ENCODE assay signal across 24 cellular contexts in genomic region chr3:126026761-126027160, GRCh38. TPM values are rescaled to one million over a fixed set of nuclear protein-coding genes. Genes with fewer than 3 reads are reported as not detected.
DNase-seq lines count a peak whose midpoint lies in the region; ATAC-seq and TF ChIP-seq lines count a peak whose summit lies in the region.
"Had no signal": no experiment of that assay in that cellular context is flagged by ENCODE, and none has a peak within 500 bp of the region (broad histone marks: within the 10 kb centered on the region; RNA-seq: fewer than 3 reads in every experiment).

No MANE protein-coding gene starts in this region.

- peak overlapping the region; percentile 89 for H3K27ac Mint-ChIP-seq in neural progenitor cell
- H3K27ac Mint-ChIP-seq: activated naive CD8-positive, alpha-beta T cell treated with anti-CD3 and anti-CD28 coated beads, Interleukin-2, amount 50 U/mL, for 24 hours; CD14-positive monocyte; endodermal cell had no signal

- H3K4me3 ChIP-seq in left ventricle myocardium inferior (no peak overlapping the region), neural progenitor cell (no peak overlapping the region)
- H3K4me3 ChIP-seq: esophagus squamous epithelium, lower lobe of right lung, Peyer's patch, skin epidermis had no signal

- H3K36me3 ChIP-seq in left ventricle myocardium inferior (peaks cover 58% of the 10 kb centered on the region), neural progenitor cell (no peaks in the 10 kb centered on the region)

- H3K79me2 ChIP-seq in neural progenitor cell (ENCODE audit: low read depth): no peaks in the 10 kb centered on the region

- H3K4me1 ChIP-seq in left ventricle myocardium inferior: no peaks in the 10 kb centered on the region
- no peaks in the 10 kb centered on the region for H3K4me1 ChIP-seq in neural progenitor cell
- H3K4me1 ChIP-seq: esophagus squamous epithelium, lower lobe of right lung, Peyer's patch had no signal

- no peaks in the 10 kb centered on the region for H4K20me1 ChIP-seq in neural progenitor cell (ENCODE audit: low read depth)

- no peak overlapping the region for H2AFZ ChIP-seq in neural progenitor cell (replicated peaks)

- peaks cover 18% of the 10 kb centered on the region for H3K9me3 Mint-ChIP-seq in neural progenitor cell

- no peaks in the 10 kb centered on the region for H3K27me3 ChIP-seq in left ventricle myocardium inferior (ENCODE audit: low read depth)
- H3K27me3 ChIP-seq in neural progenitor cell: no peaks in the 10 kb centered on the region
- H3K27me3 ChIP-seq: esophagus squamous epithelium, Peyer's patch had no signal

- no peak overlapping the region for H3K4me2 ChIP-seq in neural progenitor cell

- H3K27me3 Mint-ChIP-seq in neural progenitor cell (ENCODE audit: insufficient read depth, low read depth): no peaks in the 10 kb centered on the region
- H3K27me3 Mint-ChIP-seq: activated naive CD8-positive, alpha-beta T cell treated with anti-CD3 and anti-CD28 coated beads, Interleukin-2, amount 50 U/mL, for 24 hours had no signal

- ATAC-seq in Right ventricle myocardium superior (ENCODE audit: poor library complexity) (peak; percentile 75), GM21423 (IDR thresholded peaks at IDR 0.05; ENCODE audit: unreplicated experiment) (no peak)
- ATAC-seq: activated naive CD8-positive, alpha-beta T cell treated with anti-CD3 and anti-CD28 coated beads, Interleukin-2, amount 50 U/mL, for 24 hours had no signal

- H3K27ac ChIP-seq in left ventricle myocardium inferior (replicated peaks): no peak overlapping the region
- H3K27ac ChIP-seq in neural progenitor cell: no peak overlapping the region
- H3K27ac ChIP-seq: esophagus squamous epithelium, lower lobe of right lung had no signal

- H3F3A ChIP-seq in neural progenitor cell (ENCODE audit: low read depth): no peaks in the 10 kb centered on the region

- DNase-seq in Right ventricle myocardium superior (no peak), left ventricle myocardium inferior (no peak), cerebellar cortex (ENCODE audit: low spot score) (peak; percentile 38), neural progenitor cell (ENCODE audit: low spot score) (no peak), NCI-H1436 treated with DMSO at 0.1 percent for 48 hours (lab: John Stamatoyannopoulos, UW) (no peak), AML-193 (lab: John Stamatoyannopoulos, UW) (no peak)
- DNase-seq: activated CD4-positive, alpha-beta T cell treated with anti-CD3 and anti-CD28 coated beads, Interleukin-2, amount 50 U/mL, for 1 hour; activated effector memory CD4-positive, alpha-beta T cell treated with anti-CD3 and anti-CD28 coated beads, Interleukin-2, amount 50 U/mL, for 16 hours; activated naive CD8-positive, alpha-beta T cell treated with anti-CD3 and anti-CD28 coated beads, Interleukin-2, amount 50 U/mL, for 24 hours; endodermal cell; esophagus squamous epithelium; H7; KG1; lower lobe of right lung; NCI-H146; NCI-H524 treated with DMSO at 0.1 percent for 48 hours; stimulated activated CD4-positive, alpha-beta T cell treated with anti-CD3 and anti-CD28 coated beads, Interleukin-1b, Interleukin-23, amount 100 ng/mL, for 48 hours; substantia nigra had no signal

- H3K9me3 ChIP-seq in left ventricle myocardium inferior (replicated peaks) (peaks cover 15% of the 10 kb centered on the region), neural progenitor cell (ENCODE audit: low read depth) (no peaks in the 10 kb centered on the region)

- H3K4me1 Mint-ChIP-seq in neural progenitor cell: peaks cover 4% of the 10 kb centered on the region

- H3K4me3 Mint-ChIP-seq in neural progenitor cell: no peak overlapping the region
- H3K4me3 Mint-ChIP-seq: activated naive CD8-positive, alpha-beta T cell treated with anti-CD3 and anti-CD28 coated beads, Interleukin-2, amount 50 U/mL, for 24 hours; CD14-positive monocyte; endodermal cell had no signal

- no peak overlapping the region for H3K9ac ChIP-seq in neural progenitor cell

- intact Hi-C loops in Right ventricle myocardium superior (cut with DNase I) (no loop called here), left ventricle myocardium inferior (cut with micrococcal nuclease) (no loop called here)

- peaks cover 28% of the 10 kb centered on the region for H3K36me3 Mint-ChIP-seq in neural progenitor cell

- TF ChIP-seq CTCF in left ventricle myocardium inferior (IDR thresholded peaks at IDR 0.05; ENCODE audit: borderline replicate concordance) (no peak), neural progenitor cell (IDR thresholded peaks at IDR 0.05) (no peak)

RNA-seq across cellular contexts. Expression of gene SLC41A3, which starts 57.2 kb away (rescaled TPM):
- 34.7 TPM for total RNA-seq in Right ventricle myocardium superior
- total RNA-seq in left ventricle myocardium inferior: 30.2 TPM
- total RNA-seq in neural progenitor cell (ENCODE audit: low replicate concordance): 24.9 and 52.3 TPM in 2 replicates

RNA-seq across cellular contexts. Expression of gene ROPN1B, which starts 57.8 kb away (rescaled TPM):
- total RNA-seq in Right ventricle myocardium superior (4.6 TPM), left ventricle myocardium inferior (4.0 TPM), neural progenitor cell (ENCODE audit: low replicate concordance) (0.12 TPM in 1 of 2 replicates, not detected in the other)
- total RNA-seq: endodermal cell; esophagus squamous epithelium; H7; HT1080; Peyer's patch; T-helper 1 cell treated with Interleukin-12 subunit alpha and Interleukin-12 subunit beta and Interleukin-4 antibody, amounts not matched to agents 30 ng/mL and 1 ng/mL, for 36 hours had no signal
